In the genomic region with DNA sequence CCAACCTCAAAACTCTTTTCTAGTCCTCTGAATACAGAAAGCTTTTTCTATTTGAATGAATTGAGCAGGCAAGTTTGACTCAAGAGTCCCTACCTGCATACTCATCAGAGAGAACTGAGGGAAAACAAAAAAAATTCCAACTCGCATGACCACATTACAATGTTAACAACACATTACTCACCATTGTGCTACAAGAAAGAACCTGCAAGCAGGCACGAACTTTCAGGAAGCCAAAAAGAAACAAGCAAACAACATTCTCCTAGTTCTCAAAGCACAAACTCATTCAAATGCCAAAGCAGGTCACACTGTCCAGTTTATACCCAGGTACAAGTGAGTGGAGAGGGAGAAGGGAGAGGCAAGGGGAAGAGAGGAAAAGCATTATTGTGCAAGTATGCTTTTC, we compare ENCODE assay signal across 10 cellular contexts. TPM values are rescaled to one million over a fixed set of nuclear protein-coding genes. Genes with fewer than 3 reads are reported as not detected.
DNase-seq lines count a peak whose midpoint lies in the region; ATAC-seq and TF ChIP-seq lines count a peak whose summit lies in the region.
"Had no signal": no experiment of that assay in that cellular context is flagged by ENCODE, and none has a peak within 500 bp of the region (broad histone marks: within the 10 kb centered on the region; RNA-seq: fewer than 3 reads in every experiment).

No MANE protein-coding gene starts in this region.

- H3K9me3 ChIP-seq in SJSA1 (replicated peaks) (no peaks in the 10 kb centered on the region), sigmoid colon (no peaks in the 10 kb centered on the region)

- H3K9me3 Mint-ChIP-seq in stimulated activated memory B cell treated with anti-CD40 and anti-IgM and Interleukin-4, amounts not matched to agents 10 μg/mL and 1 μg/mL and 100 μg/mL, for 72 hours = no peaks in the 10 kb centered on the region
- H3K9me3 Mint-ChIP-seq in immature natural killer cell = no peaks in the 10 kb centered on the region

- TF ChIP-seq POLR2A in sigmoid colon (IDR thresholded peaks at IDR 0.05) = no peak

- intact Hi-C loops in sigmoid colon (cut with DNase I) = loop anchor here (5.0 kb wide), 1 partner anchor 36 kb away; no protein-coding TSS in a partner anchor

- H3K27ac ChIP-seq in SJSA1 (peak overlapping the region; percentile 32; the same call in 1 of the 2 replicates), sigmoid colon (no peak overlapping the region)

- ATAC-seq in activated CD4-positive, CD25-positive, alpha-beta regulatory T cell treated with anti-CD3 and anti-CD28 coated beads, Interleukin-2, amount 50 U/mL, for 24 hours = peak; percentile 74 to 84
- ATAC-seq in stimulated activated memory B cell treated with anti-CD40 and anti-IgM and Interleukin-4, amounts not matched to agents 10 μg/mL and 1 μg/mL and 100 μg/mL, for 72 hours = peak; percentile 29

- H3K4me3 Mint-ChIP-seq in stimulated activated memory B cell treated with anti-CD40 and anti-IgM and Interleukin-4, amounts not matched to agents 10 μg/mL and 1 μg/mL and 100 μg/mL, for 72 hours = peak overlapping the region; percentile 42
- H3K4me3 Mint-ChIP-seq in immature natural killer cell = no peak overlapping the region

- H3K36me3 ChIP-seq in SJSA1 = peaks cover 41% of the 10 kb centered on the region
- peaks cover 0 to 9% (median 2%) of the 10 kb centered on the region in 4 donors for H3K36me3 ChIP-seq in sigmoid colon

- peaks cover 19% of the 10 kb centered on the region for H3K36me3 Mint-ChIP-seq in stimulated activated memory B cell treated with anti-CD40 and anti-IgM and Interleukin-4, amounts not matched to agents 10 μg/mL and 1 μg/mL and 100 μg/mL, for 72 hours
- peaks cover 8 to 15% (median 9%) of the 10 kb centered on the region in 3 donors for H3K36me3 Mint-ChIP-seq in immature natural killer cell

- H3K27ac Mint-ChIP-seq in stimulated activated memory B cell treated with anti-CD40 and anti-IgM and Interleukin-4, amounts not matched to agents 10 μg/mL and 1 μg/mL and 100 μg/mL, for 72 hours = no peak overlapping the region
- H3K27ac Mint-ChIP-seq in immature natural killer cell = peak overlapping the region in 1 of 6 donors; percentile 68

- H3K4me3 ChIP-seq in SJSA1 = no peak overlapping the region
- H3K4me3 ChIP-seq in epithelial cell of proximal tubule (ENCODE audit: low read depth, low read length) = no peak overlapping the region
- no peak overlapping the region for H3K4me3 ChIP-seq in sigmoid colon

- TF ChIP-seq CTCF in epithelial cell of proximal tubule (conservative IDR thresholded peaks at IDR 0.05; ENCODE audit: low read depth, low read length) (no peak), sigmoid colon (IDR thresholded peaks at IDR 0.05) (no peak)

- peaks cover 36% of the 10 kb centered on the region for H3K27me3 Mint-ChIP-seq in stimulated activated memory B cell treated with anti-CD40 and anti-IgM and Interleukin-4, amounts not matched to agents 10 μg/mL and 1 μg/mL and 100 μg/mL, for 72 hours
- H3K27me3 Mint-ChIP-seq in immature natural killer cell (ENCODE audit: low read depth in 3 of 3) = no peaks in the 10 kb centered on the region

- no peak for TF ChIP-seq EP300 in sigmoid colon (IDR thresholded peaks at IDR 0.05)

- H3K4me1 ChIP-seq in SJSA1 (replicated peaks) = peaks cover 54% of the 10 kb centered on the region
- peaks cover 0 to 68% (median 46%) of the 10 kb centered on the region in 4 donors for H3K4me1 ChIP-seq in sigmoid colon

- no peaks in the 10 kb centered on the region for H3K27me3 ChIP-seq in SJSA1 (replicated peaks)
- no peaks in the 10 kb centered on the region for H3K27me3 ChIP-seq in sigmoid colon

- 64 to 68% methylated on average over 2 of the region's 2 CpGs for WGBS in sigmoid colon, 2 donors

- DNase-seq in activated CD4-positive, CD25-positive, alpha-beta regulatory T cell (lab: John Stamatoyannopoulos, UW) = no peak
- peak in 1 of 2 experiments; percentile 60 for DNase-seq in SJSA1 (ENCODE audit: low read depth in 1 of 2, low spot score in 2 of 2)
- DNase-seq in epithelial cell of proximal tubule (ENCODE audit: low read depth) = peak; percentile 92
- DNase-seq in immature natural killer cell = no peak
- no peak for DNase-seq in DMS153 treated with DMSO at 0.1 percent for 48 hours (lab: John Stamatoyannopoulos, UW; ENCODE audit: unreplicated experiment)
- no peak for DNase-seq in sigmoid colon
- DNase-seq: central memory CD4-positive, alpha-beta T cell; NK-92 treated with Interleukin-12 subunit alpha and Interleukin-12 subunit beta, amount 100 ng/mL, for 24 hours had no signal

- H3K4me1 Mint-ChIP-seq in stimulated activated memory B cell treated with anti-CD40 and anti-IgM and Interleukin-4, amounts not matched to agents 10 μg/mL and 1 μg/mL and 100 μg/mL, for 72 hours = peaks cover 50% of the 10 kb centered on the region
- H3K4me1 Mint-ChIP-seq in immature natural killer cell = peaks cover 16 to 25% of the 10 kb centered on the region in 2 donors

RNA-seq across cellular contexts. Expression of gene OTUD7B, which starts 14.6 kb away (rescaled TPM):
- total RNA-seq in SJSA1 (2014; rRNA removed; shearing (Covaris generic)) = 14.2 and 27.2 TPM in 2 replicates
- total RNA-seq in epithelial cell of proximal tubule (7.2 and 7.6 TPM in 2 replicates), sigmoid colon (10 to 100 TPM; 17.0 to 25.2 (median 19.5) TPM)
- polyA plus RNA-seq in immature natural killer cell (1 to 10 TPM in 1 of 3 donors, under 1 TPM in 2; 0.24 to 4.3 (median 0.54) TPM), sigmoid colon (1 to 10 TPM; 6.0 to 9.4 (median 8.6) TPM)

RNA-seq across cellular contexts. Expression of gene MTMR11, which starts 59.2 kb away (rescaled TPM):
- total RNA-seq in SJSA1 (2014; rRNA removed; shearing (Covaris generic)) = 2.1 and 6.4 TPM in 2 replicates
- 8.9 and 10.1 TPM in 2 replicates for total RNA-seq in epithelial cell of proximal tubule
- polyA plus RNA-seq in immature natural killer cell = 1 to 10 TPM in 2 of 3 donors, under 1 TPM in 1; 0.17 to 4.8 (median 1.7) TPM
- total RNA-seq in sigmoid colon = 10 to 100 TPM; 10.3 to 22.5 (median 17.9) TPM
- polyA plus RNA-seq in sigmoid colon = 10 to 100 TPM; 69.9 to 85.8 (median 76.9) TPM
